9 cellular contexts compared by ENCODE assay signal in the genomic region with DNA sequence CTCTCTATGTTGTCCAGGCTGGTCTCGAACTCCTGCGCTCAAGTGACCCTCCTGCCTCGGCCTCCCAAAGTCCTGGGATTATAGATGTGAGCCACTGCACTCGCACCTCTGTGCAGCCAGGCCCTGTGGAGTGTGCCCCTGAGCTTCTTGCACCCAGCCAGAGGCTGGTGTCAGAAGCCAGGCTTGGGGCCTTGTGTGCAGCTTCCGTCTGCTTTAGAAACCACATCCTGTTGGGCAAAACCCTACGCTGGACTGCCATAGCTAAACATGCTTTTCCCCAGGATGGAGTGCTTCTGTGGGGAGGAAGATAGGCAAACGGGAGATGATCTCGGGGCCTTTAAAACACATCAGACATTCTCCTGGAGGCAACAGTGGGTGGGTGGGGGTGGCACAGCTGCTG. TPM values are rescaled to one million over a fixed set of nuclear protein-coding genes. Genes with fewer than 3 reads are reported as not detected.
A peak's percentile ranks its signal among the peaks of the same experiment; 100 is the strongest.
DNase-seq lines count a peak whose midpoint lies in the region; ATAC-seq and TF ChIP-seq lines count a peak whose summit lies in the region.
"Had no signal": no experiment of that assay in that cellular context is flagged by ENCODE, and none has a peak within 500 bp of the region (broad histone marks: within the 10 kb centered on the region; RNA-seq: fewer than 3 reads in every experiment).

No MANE protein-coding gene starts in this region.

- H3K36me3 ChIP-seq in neural progenitor cell = no peaks in the 10 kb centered on the region

- no peaks in the 10 kb centered on the region for H3K4me1 ChIP-seq in neural progenitor cell

- no peak overlapping the region for H3K4me2 ChIP-seq in neural progenitor cell

- ATAC-seq in activated CD4-positive, CD25-positive, alpha-beta regulatory T cell treated with anti-CD3 and anti-CD28 coated beads, Interleukin-2, amount 50 U/mL, for 24 hours = peak; percentile 80 to 84
- ATAC-seq in stimulated activated naive CD8-positive, alpha-beta T cell treated with anti-CD3 and anti-CD28 coated beads, Interleukin-15, amount 100 ng/mL, for 72 hours = peak; percentile 94
- ATAC-seq in GM19452 (IDR thresholded peaks at IDR 0.05; ENCODE audit: unreplicated experiment) = no peak
- ATAC-seq in HG02885 (IDR thresholded peaks at IDR 0.05; ENCODE audit: poor library complexity, unreplicated experiment) = no peak

- no peaks in the 10 kb centered on the region for H3K27me3 ChIP-seq in neural progenitor cell
- H3K27me3 ChIP-seq: SJSA1 had no signal

- H3K27me3 Mint-ChIP-seq in stimulated activated naive CD8-positive, alpha-beta T cell treated with anti-CD3 and anti-CD28 coated beads, Interleukin-15, amount 100 ng/mL, for 72 hours = no peaks in the 10 kb centered on the region
- peaks cover 11% of the 10 kb centered on the region for H3K27me3 Mint-ChIP-seq in neural progenitor cell (ENCODE audit: insufficient read depth, low read depth)

- H3F3A ChIP-seq in neural progenitor cell (ENCODE audit: low read depth) = no peaks in the 10 kb centered on the region

- no peak for TF ChIP-seq CTCF in neural progenitor cell (IDR thresholded peaks at IDR 0.05)

- peaks cover 53% of the 10 kb centered on the region for H3K4me1 Mint-ChIP-seq in stimulated activated naive CD8-positive, alpha-beta T cell treated with anti-CD3 and anti-CD28 coated beads, Interleukin-15, amount 100 ng/mL, for 72 hours
- no peaks in the 10 kb centered on the region for H3K4me1 Mint-ChIP-seq in neural progenitor cell

- H3K27ac ChIP-seq in neural progenitor cell = no peak overlapping the region
- H3K27ac ChIP-seq: SJSA1 had no signal

- no peak overlapping the region for H3K4me3 ChIP-seq in neural progenitor cell
- H3K4me3 ChIP-seq: SJSA1 had no signal

- H3K79me2 ChIP-seq in neural progenitor cell (ENCODE audit: low read depth) = no peaks in the 10 kb centered on the region

- peak overlapping the region; percentile 60 to 78 for H3K4me3 Mint-ChIP-seq in stimulated activated naive CD8-positive, alpha-beta T cell treated with anti-CD3 and anti-CD28 coated beads, Interleukin-15, amount 100 ng/mL, for 72 hours
- H3K4me3 Mint-ChIP-seq in neural progenitor cell = no peak overlapping the region

- H2AFZ ChIP-seq in neural progenitor cell (replicated peaks) = no peak overlapping the region

- H3K36me3 Mint-ChIP-seq in neural progenitor cell = peaks cover 17% of the 10 kb centered on the region

- H4K20me1 ChIP-seq in neural progenitor cell (ENCODE audit: low read depth) = no peaks in the 10 kb centered on the region

- H3K9me3 ChIP-seq in neural progenitor cell (ENCODE audit: low read depth) = no peaks in the 10 kb centered on the region
- H3K9me3 ChIP-seq: SJSA1 had no signal

- H3K9ac ChIP-seq in neural progenitor cell = no peak overlapping the region

- no peaks in the 10 kb centered on the region for H3K9me3 Mint-ChIP-seq in stimulated activated naive CD8-positive, alpha-beta T cell treated with anti-CD3 and anti-CD28 coated beads, Interleukin-15, amount 100 ng/mL, for 72 hours
- no peaks in the 10 kb centered on the region for H3K9me3 Mint-ChIP-seq in neural progenitor cell

- peak overlapping the region; percentile 92 for H3K27ac Mint-ChIP-seq in stimulated activated naive CD8-positive, alpha-beta T cell treated with anti-CD3 and anti-CD28 coated beads, Interleukin-15, amount 100 ng/mL, for 72 hours
- H3K27ac Mint-ChIP-seq in neural progenitor cell = no peak overlapping the region

- DNase-seq in activated gamma-delta T cell treated with Interleukin-2 at 50 U/mL for 16 hours (peak; percentile 60), activated gamma-delta T cell (lab: John Stamatoyannopoulos, UW) (no peak), glomerular visceral epithelial cell (ENCODE audit: extremely low spot score) (peak; percentile 13), neural progenitor cell (ENCODE audit: low spot score) (no peak)
- peak; percentile 42 to 61 for DNase-seq in stimulated activated naive CD8-positive, alpha-beta T cell treated with anti-CD3 and anti-CD28 coated beads, Interleukin-15, amount 100 ng/mL, for 72 hours

RNA-seq across cellular contexts. Expression of gene PRRT1B, which starts 40.1 kb away (rescaled TPM):
- total RNA-seq in neural progenitor cell (ENCODE audit: low replicate concordance) = not detected in 2 replicates
- total RNA-seq: SJSA1 had no signal

RNA-seq across cellular contexts. Expression of gene UCK1, which starts 54.3 kb away (rescaled TPM):
- total RNA-seq in neural progenitor cell (ENCODE audit: low replicate concordance) = 30.7 and 41.1 TPM in 2 replicates

Comparison
In these comparisons a context has a peak if more than half of its experiments do, and no peak if none do; other contexts are left out.
1. DNase-seq: peak in activated gamma-delta T cell treated with Interleukin-2 at 50 U/mL for 16 hours (single experiment), glomerular visceral epithelial cell (single experiment) and stimulated activated naive CD8-positive, alpha-beta T cell treated with anti-CD3 and anti-CD28 coated beads, Interleukin-15, amount 100 ng/mL, for 72 hours (2 of 2); none in activated gamma-delta T cell (single experiment) and neural progenitor cell (single experiment).
2. ATAC-seq: peak in activated CD4-positive, CD25-positive, alpha-beta regulatory T cell treated with anti-CD3 and anti-CD28 coated beads, Interleukin-2, amount 50 U/mL, for 24 hours (2 of 2) and stimulated activated naive CD8-positive, alpha-beta T cell treated with anti-CD3 and anti-CD28 coated beads, Interleukin-15, amount 100 ng/mL, for 72 hours (single experiment); none in GM19452 (single experiment) and HG02885 (single experiment).